ENCODE assay signal across 8 cellular contexts in genomic region chr12:53049582-53050318, GRCh38. TPM values are rescaled to one million over a fixed set of nuclear protein-coding genes. Genes with fewer than 3 reads are reported as not detected.
DNase-seq lines count a peak whose midpoint lies in the region; ATAC-seq and TF ChIP-seq lines count a peak whose summit lies in the region.

TSS of gene TNS2 (plus strand) at chr12:53050065. CDS start at chr12:53050186, 121 bp downstream.

- no peaks in the 10 kb centered on the region for H3K36me3 Mint-ChIP-seq in brain

- peaks cover 85% of the 10 kb centered on the region for H3K4me1 Mint-ChIP-seq in brain

- H3K4me1 ChIP-seq in HUES48 (ENCODE audit: control insufficient read depth, insufficient read depth, low read length) (peaks cover 57% of the 10 kb centered on the region), iPS-18a (ENCODE audit: control insufficient read depth, low read depth, low read length) (peaks cover 49% of the 10 kb centered on the region)

- intact Hi-C loops in sciatic nerve (cut with DNase I), result no loop called here

- no peaks in the 10 kb centered on the region for H3K9me3 Mint-ChIP-seq in brain

- peak; percentile 65 for DNase-seq in AG10803 (ENCODE audit: low read depth)
- DNase-seq in sciatic nerve (ENCODE audit: low spot score), result peak; percentile 85

- TF ChIP-seq CTCF in AG10803 (conservative IDR thresholded peaks at IDR 0.05; ENCODE audit: low read length) (no peak), brain (conservative IDR thresholded peaks at IDR 0.05) (no peak)

- H3K4me3 ChIP-seq in AG10803 (ENCODE audit: low read length), result peak within 1 kb of the TSS; percentile 93
- H3K4me3 ChIP-seq in HUES48 (ENCODE audit: low read depth, low read length), result peak within 1 kb of the TSS; percentile 38
- peak within 1 kb of the TSS; percentile 23 for H3K4me3 ChIP-seq in iPS-18a (ENCODE audit: low read length)

- peak within 1 kb of the TSS; percentile 56 to 90 (median 76) for H3K4me3 Mint-ChIP-seq in brain

- no peak within 1 kb of the TSS for H3K9ac ChIP-seq in HUES48 (ENCODE audit: low read depth, low read length)
- H3K9ac ChIP-seq in iPS-18a (ENCODE audit: low read length), result no peak within 1 kb of the TSS

- ATAC-seq in sciatic nerve (peak; percentile 39), GM21447 (IDR thresholded peaks at IDR 0.05; ENCODE audit: unreplicated experiment) (no peak), GM18519 (IDR thresholded peaks at IDR 0.05; ENCODE audit: low FRiP score, unreplicated experiment) (no peak), GM21717 (IDR thresholded peaks at IDR 0.05; ENCODE audit: unreplicated experiment) (no peak)

- H3K36me3 ChIP-seq in HUES48 (ENCODE audit: control insufficient read depth, insufficient read depth, low read length), result peaks cover 3% of the 10 kb centered on the region; the same call in 1 of the 2 replicates
- no peaks in the 10 kb centered on the region for H3K36me3 ChIP-seq in iPS-18a (ENCODE audit: control insufficient read depth, low read depth, low read length)

- peaks cover 25% of the 10 kb centered on the region for H3K27me3 ChIP-seq in HUES48 (ENCODE audit: control insufficient read depth, insufficient read depth, low read length)
- peaks cover 14% of the 10 kb centered on the region for H3K27me3 ChIP-seq in iPS-18a (ENCODE audit: control insufficient read depth, insufficient read depth, low read length)

- no peaks in the 10 kb centered on the region for H3K9me3 ChIP-seq in HUES48 (ENCODE audit: control insufficient read depth, insufficient read depth, low read length)
- no peaks in the 10 kb centered on the region for H3K9me3 ChIP-seq in iPS-18a (ENCODE audit: control insufficient read depth, low read depth, low read length)

- peak within 1 kb of the TSS; percentile 90 to 99 (median 95) for H3K27ac Mint-ChIP-seq in brain

- peaks cover 3% of the 10 kb centered on the region for H3K27me3 Mint-ChIP-seq in brain

- peak within 1 kb of the TSS; percentile 84 for H3K27ac ChIP-seq in HUES48 (ENCODE audit: low read depth, low read length)
- H3K27ac ChIP-seq in iPS-18a (ENCODE audit: low read length), result no peak within 1 kb of the TSS

RNA-seq across cellular contexts. Expression of gene TNS2, which starts in this region (rescaled TPM):
- 32.4 TPM for polyA plus RNA-seq in brain (ENCODE audit: insufficient read depth, low read depth, low replicate concordance)
- total RNA-seq in sciatic nerve, result 265 TPM

Comparison
In these comparisons a context has a peak if more than half of its experiments do, and no peak if none do; other contexts are left out.
1. H3K4me3 ChIP-seq: peak in every context shown above with its lines; median percentile 93 in AG10803; 38 in HUES48; 23 in iPS-18a.